ENCODE assay signal across 1 cellular context in the genomic region with DNA sequence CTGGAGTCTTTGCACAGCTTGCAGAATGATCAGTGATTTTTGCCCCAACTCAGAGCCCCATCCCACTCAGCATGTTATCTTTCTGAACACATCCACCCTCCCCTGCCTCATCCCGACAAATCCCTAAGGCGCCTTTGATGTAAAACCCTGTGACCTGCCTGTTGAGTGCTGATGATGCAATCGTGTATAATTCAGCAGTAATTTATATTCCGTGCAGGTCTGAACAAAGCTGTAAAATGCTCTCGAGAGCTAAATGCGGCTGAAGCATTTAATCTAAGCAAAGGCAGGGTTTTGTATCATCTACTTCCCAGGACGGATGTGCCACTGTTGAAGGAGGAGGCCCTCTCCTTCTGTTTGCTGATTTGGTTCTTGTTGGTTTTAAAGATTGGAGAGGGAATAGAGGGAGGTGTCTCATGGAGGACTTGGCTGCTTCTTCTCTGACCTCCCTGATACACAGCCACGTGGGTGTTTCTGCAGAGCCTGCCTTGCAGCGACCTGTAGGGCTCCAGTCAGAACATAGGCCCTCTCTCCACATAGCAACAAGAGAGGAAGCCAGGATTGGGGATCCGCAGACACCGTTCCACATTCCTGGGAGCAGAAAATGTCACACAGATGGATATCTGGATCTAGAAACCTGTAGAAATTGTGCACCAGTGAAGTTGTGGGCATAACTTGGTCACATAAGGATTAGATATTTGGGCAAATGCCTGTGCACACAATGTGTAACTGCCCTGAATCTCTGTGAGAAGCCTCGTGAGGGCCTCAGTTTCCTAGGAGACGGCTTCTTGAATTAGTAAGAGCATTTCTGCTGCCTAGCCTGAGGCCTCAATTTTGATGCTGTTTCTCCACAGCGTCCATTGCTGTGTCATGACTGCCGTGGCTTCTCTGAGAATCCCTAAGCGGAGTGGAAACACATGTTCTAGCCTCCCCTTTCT.
TF ChIP-seq lines count a peak whose summit lies in the region.

No MANE protein-coding gene starts in this region.

TF ChIP-seq in K562, 482 proteins besides CTCF, POLR2A, EP300 and RAD21 (continued from another document and continues in another):
- no peak for TF ChIP-seq FOXK2 (conservative IDR thresholded peaks at IDR 0.05 in 1 of 2, IDR thresholded peaks at IDR 0.05 in 1 of 2; ENCODE audit: low read depth in 2 of 2)
- TF ChIP-seq JUN (IDR thresholded peaks at IDR 0.05; ENCODE audit: borderline replicate concordance, low read depth, low read length), result no peak
- TF ChIP-seq JUN (CRISPR knock-in tag; IDR thresholded peaks at IDR 0.05; ENCODE audit: borderline replicate concordance), result no peak
- no peak for TF ChIP-seq ZNF217 (CRISPR knock-in tag; IDR thresholded peaks at IDR 0.05)
- TF ChIP-seq, protein P1, sequence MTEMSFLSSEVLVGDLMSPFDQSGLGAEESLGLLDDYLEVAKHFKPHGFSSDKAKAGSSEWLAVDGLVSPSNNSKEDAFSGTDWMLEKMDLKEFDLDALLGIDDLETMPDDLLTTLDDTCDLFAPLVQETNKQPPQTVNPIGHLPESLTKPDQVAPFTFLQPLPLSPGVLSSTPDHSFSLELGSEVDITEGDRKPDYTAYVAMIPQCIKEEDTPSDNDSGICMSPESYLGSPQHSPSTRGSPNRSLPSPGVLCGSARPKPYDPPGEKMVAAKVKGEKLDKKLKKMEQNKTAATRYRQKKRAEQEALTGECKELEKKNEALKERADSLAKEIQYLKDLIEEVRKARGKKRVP (CRISPR knock-in tag; IDR thresholded peaks at IDR 0.05), result peak; percentile 86
- TF ChIP-seq WHSC1 (IDR thresholded peaks at IDR 0.05; ENCODE audit: low read length), result no peak
- TF ChIP-seq TCF7L2 (IDR thresholded peaks at IDR 0.05; ENCODE audit: low read depth, low read length), result 0 out of 2 replicates have a peak, but pooled peaks have one; percentile 55
- TF ChIP-seq, protein P2, sequence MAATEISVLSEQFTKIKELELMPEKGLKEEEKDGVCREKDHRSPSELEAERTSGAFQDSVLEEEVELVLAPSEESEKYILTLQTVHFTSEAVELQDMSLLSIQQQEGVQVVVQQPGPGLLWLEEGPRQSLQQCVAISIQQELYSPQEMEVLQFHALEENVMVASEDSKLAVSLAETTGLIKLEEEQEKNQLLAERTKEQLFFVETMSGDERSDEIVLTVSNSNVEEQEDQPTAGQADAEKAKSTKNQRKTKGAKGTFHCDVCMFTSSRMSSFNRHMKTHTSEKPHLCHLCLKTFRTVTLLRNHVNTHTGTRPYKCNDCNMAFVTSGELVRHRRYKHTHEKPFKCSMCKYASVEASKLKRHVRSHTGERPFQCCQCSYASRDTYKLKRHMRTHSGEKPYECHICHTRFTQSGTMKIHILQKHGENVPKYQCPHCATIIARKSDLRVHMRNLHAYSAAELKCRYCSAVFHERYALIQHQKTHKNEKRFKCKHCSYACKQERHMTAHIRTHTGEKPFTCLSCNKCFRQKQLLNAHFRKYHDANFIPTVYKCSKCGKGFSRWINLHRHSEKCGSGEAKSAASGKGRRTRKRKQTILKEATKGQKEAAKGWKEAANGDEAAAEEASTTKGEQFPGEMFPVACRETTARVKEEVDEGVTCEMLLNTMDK (IDR thresholded peaks at IDR 0.05; ENCODE audit: borderline replicate concordance, insufficient read depth, low read depth, low read length, poor library complexity, severe bottlenecking), result no peak
- no peak for TF ChIP-seq ZNF316 (IDR thresholded peaks at IDR 0.05)
- TF ChIP-seq SP1 (CRISPR knock-in tag; IDR thresholded peaks at IDR 0.05), result no peak
- TF ChIP-seq, protein P3, sequence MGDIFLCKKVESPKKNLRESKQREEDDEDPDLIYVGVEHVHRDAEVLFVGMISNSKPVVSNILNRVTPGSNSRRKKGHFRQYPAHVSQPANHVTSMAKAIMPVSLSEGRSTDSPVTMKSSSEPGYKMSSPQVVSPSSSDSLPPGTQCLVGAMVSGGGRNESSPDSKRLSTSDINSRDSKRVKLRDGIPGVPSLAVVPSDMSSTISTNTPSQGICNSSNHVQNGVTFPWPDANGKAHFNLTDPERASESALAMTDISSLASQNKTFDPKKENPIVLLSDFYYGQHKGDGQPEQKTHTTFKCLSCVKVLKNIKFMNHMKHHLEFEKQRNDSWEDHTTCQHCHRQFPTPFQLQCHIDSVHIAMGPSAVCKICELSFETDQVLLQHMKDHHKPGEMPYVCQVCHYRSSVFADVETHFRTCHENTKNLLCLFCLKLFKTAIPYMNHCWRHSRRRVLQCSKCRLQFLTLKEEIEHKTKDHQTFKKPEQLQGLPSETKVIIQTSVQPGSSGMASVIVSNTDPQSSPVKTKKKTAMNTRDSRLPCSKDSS (IDR thresholded peaks at IDR 0.05; ENCODE audit: low read depth, partially characterized antibody), result no peak
- no peak for TF ChIP-seq RAD51 (IDR thresholded peaks at IDR 0.05; ENCODE audit: borderline replicate concordance, low read depth)
- TF ChIP-seq, protein P4, sequence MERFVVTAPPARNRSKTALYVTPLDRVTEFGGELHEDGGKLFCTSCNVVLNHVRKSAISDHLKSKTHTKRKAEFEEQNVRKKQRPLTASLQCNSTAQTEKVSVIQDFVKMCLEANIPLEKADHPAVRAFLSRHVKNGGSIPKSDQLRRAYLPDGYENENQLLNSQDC (CRISPR knock-in tag; IDR thresholded peaks at IDR 0.05), result no peak
- TF ChIP-seq ATF1 (CRISPR knock-in tag; IDR thresholded peaks at IDR 0.05), result no peak
- TF ChIP-seq ATF1 (tag; IDR thresholded peaks at IDR 0.05), result no peak
- TF ChIP-seq, protein P5, sequence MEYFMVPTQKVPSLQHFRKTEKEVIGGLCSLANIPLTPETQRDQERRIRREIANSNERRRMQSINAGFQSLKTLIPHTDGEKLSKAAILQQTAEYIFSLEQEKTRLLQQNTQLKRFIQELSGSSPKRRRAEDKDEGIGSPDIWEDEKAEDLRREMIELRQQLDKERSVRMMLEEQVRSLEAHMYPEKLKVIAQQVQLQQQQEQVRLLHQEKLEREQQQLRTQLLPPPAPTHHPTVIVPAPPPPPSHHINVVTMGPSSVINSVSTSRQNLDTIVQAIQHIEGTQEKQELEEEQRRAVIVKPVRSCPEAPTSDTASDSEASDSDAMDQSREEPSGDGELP (CRISPR knock-in tag; IDR thresholded peaks at IDR 0.05; ENCODE audit: borderline replicate concordance), result no peak
- no peak for TF ChIP-seq ZNF780A (CRISPR knock-in tag; IDR thresholded peaks at IDR 0.05)
- no peak for TF ChIP-seq HDAC3 (IDR thresholded peaks at IDR 0.05; ENCODE audit: borderline replicate concordance, partially characterized antibody)
- no peak for TF ChIP-seq KLF13 (tag; IDR thresholded peaks at IDR 0.05; ENCODE audit: borderline replicate concordance, low read depth)
- TF ChIP-seq SRSF3 (IDR thresholded peaks at IDR 0.05; ENCODE audit: insufficient read depth, low read length), result no peak
- TF ChIP-seq STAT5A (IDR thresholded peaks at IDR 0.05; ENCODE audit: borderline replicate concordance, low read length), result no peak
- no peak for TF ChIP-seq ZBTB1 (CRISPR knock-in tag; IDR thresholded peaks at IDR 0.05; ENCODE audit: borderline replicate concordance, low read depth)
- no peak for TF ChIP-seq MCM7 (IDR thresholded peaks at IDR 0.05)
- no peak for TF ChIP-seq ZNF3 (CRISPR knock-in tag; IDR thresholded peaks at IDR 0.05)
- TF ChIP-seq THRAP3 (IDR thresholded peaks at IDR 0.05; ENCODE audit: borderline replicate concordance), result no peak
- no peak for TF ChIP-seq SETDB1 (IDR thresholded peaks at IDR 0.05; ENCODE audit: low read length)
- TF ChIP-seq, protein P6, sequence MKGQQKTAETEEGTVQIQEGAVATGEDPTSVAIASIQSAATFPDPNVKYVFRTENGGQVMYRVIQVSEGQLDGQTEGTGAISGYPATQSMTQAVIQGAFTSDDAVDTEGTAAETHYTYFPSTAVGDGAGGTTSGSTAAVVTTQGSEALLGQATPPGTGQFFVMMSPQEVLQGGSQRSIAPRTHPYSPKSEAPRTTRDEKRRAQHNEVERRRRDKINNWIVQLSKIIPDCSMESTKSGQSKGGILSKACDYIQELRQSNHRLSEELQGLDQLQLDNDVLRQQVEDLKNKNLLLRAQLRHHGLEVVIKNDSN (CRISPR knock-in tag; IDR thresholded peaks at IDR 0.05), result peak; percentile 30; the same call in 1 of the 2 replicates
- no peak for TF ChIP-seq NR2C2 (CRISPR knock-in tag; IDR thresholded peaks at IDR 0.05)
- TF ChIP-seq NR2C2 (tag; IDR thresholded peaks at IDR 0.05), result no peak
- TF ChIP-seq CXXC5 (CRISPR knock-in tag; IDR thresholded peaks at IDR 0.05), result 0 out of 2 replicates have a peak, but pooled peaks have one; percentile 5
- 0 out of 2 replicates have a peak, but pooled peaks have one; percentile 27 for TF ChIP-seq CBFA2T3 (IDR thresholded peaks at IDR 0.05)
- TF ChIP-seq SMARCA5 (IDR thresholded peaks at IDR 0.05), result no peak
- TF ChIP-seq, protein P7, sequence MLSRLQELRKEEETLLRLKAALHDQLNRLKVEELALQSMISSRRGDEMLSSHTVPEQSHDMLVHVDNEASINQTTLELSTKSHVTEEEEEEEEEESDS (CRISPR knock-in tag; IDR thresholded peaks at IDR 0.05), result no peak
- TF ChIP-seq PHF8 (IDR thresholded peaks at IDR 0.05; ENCODE audit: borderline replicate concordance, low read length), result no peak
- no peak for TF ChIP-seq PHB2 (IDR thresholded peaks at IDR 0.05; ENCODE audit: low read depth)
- TF ChIP-seq ARID2 (IDR thresholded peaks at IDR 0.05), result no peak
- no peak for TF ChIP-seq MTA3 (IDR thresholded peaks at IDR 0.05; ENCODE audit: borderline replicate concordance)
- no peak for TF ChIP-seq SAFB (IDR thresholded peaks at IDR 0.05; ENCODE audit: borderline replicate concordance, low read depth, low read length)
- TF ChIP-seq, protein P8, sequence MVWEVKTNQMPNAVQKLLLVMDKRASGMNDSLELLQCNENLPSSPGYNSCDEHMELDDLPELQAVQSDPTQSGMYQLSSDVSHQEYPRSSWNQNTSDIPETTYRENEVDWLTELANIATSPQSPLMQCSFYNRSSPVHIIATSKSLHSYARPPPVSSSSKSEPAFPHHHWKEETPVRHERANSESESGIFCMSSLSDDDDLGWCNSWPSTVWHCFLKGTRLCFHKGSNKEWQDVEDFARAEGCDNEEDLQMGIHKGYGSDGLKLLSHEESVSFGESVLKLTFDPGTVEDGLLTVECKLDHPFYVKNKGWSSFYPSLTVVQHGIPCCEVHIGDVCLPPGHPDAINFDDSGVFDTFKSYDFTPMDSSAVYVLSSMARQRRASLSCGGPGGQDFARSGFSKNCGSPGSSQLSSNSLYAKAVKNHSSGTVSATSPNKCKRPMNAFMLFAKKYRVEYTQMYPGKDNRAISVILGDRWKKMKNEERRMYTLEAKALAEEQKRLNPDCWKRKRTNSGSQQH (CRISPR knock-in tag; IDR thresholded peaks at IDR 0.05), result no peak
- no peak for TF ChIP-seq ZNF644 (tag; IDR thresholded peaks at IDR 0.05; ENCODE audit: low read depth)
- TF ChIP-seq, protein P9, sequence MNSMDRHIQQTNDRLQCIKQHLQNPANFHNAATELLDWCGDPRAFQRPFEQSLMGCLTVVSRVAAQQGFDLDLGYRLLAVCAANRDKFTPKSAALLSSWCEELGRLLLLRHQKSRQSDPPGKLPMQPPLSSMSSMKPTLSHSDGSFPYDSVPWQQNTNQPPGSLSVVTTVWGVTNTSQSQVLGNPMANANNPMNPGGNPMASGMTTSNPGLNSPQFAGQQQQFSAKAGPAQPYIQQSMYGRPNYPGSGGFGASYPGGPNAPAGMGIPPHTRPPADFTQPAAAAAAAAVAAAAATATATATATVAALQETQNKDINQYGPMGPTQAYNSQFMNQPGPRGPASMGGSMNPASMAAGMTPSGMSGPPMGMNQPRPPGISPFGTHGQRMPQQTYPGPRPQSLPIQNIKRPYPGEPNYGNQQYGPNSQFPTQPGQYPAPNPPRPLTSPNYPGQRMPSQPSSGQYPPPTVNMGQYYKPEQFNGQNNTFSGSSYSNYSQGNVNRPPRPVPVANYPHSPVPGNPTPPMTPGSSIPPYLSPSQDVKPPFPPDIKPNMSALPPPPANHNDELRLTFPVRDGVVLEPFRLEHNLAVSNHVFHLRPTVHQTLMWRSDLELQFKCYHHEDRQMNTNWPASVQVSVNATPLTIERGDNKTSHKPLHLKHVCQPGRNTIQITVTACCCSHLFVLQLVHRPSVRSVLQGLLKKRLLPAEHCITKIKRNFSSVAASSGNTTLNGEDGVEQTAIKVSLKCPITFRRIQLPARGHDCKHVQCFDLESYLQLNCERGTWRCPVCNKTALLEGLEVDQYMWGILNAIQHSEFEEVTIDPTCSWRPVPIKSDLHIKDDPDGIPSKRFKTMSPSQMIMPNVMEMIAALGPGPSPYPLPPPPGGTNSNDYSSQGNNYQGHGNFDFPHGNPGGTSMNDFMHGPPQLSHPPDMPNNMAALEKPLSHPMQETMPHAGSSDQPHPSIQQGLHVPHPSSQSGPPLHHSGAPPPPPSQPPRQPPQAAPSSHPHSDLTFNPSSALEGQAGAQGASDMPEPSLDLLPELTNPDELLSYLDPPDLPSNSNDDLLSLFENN (IDR thresholded peaks at IDR 0.05; ENCODE audit: low read depth in 2 of 2, low read length in 2 of 2), result no peak
- TF ChIP-seq BCOR (IDR thresholded peaks at IDR 0.05), result no peak
- TF ChIP-seq SIN3A (IDR thresholded peaks at IDR 0.05; ENCODE audit: borderline replicate concordance in 2 of 2, control insufficient read depth in 1 of 2, low read depth in 2 of 2, low read length in 2 of 2), result no peak
- TF ChIP-seq, protein P10, sequence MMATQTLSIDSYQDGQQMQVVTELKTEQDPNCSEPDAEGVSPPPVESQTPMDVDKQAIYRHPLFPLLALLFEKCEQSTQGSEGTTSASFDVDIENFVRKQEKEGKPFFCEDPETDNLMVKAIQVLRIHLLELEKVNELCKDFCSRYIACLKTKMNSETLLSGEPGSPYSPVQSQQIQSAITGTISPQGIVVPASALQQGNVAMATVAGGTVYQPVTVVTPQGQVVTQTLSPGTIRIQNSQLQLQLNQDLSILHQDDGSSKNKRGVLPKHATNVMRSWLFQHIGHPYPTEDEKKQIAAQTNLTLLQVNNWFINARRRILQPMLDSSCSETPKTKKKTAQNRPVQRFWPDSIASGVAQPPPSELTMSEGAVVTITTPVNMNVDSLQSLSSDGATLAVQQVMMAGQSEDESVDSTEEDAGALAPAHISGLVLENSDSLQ (IDR thresholded peaks at IDR 0.05), result no peak
- TF ChIP-seq, protein P11, sequence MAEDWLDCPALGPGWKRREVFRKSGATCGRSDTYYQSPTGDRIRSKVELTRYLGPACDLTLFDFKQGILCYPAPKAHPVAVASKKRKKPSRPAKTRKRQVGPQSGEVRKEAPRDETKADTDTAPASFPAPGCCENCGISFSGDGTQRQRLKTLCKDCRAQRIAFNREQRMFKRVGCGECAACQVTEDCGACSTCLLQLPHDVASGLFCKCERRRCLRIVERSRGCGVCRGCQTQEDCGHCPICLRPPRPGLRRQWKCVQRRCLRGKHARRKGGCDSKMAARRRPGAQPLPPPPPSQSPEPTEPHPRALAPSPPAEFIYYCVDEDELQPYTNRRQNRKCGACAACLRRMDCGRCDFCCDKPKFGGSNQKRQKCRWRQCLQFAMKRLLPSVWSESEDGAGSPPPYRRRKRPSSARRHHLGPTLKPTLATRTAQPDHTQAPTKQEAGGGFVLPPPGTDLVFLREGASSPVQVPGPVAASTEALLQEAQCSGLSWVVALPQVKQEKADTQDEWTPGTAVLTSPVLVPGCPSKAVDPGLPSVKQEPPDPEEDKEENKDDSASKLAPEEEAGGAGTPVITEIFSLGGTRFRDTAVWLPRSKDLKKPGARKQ (CRISPR knock-in tag; IDR thresholded peaks at IDR 0.05), result no peak
- no peak for TF ChIP-seq SNIP1 (IDR thresholded peaks at IDR 0.05; ENCODE audit: low read depth)
- TF ChIP-seq ZSCAN32 (CRISPR knock-in tag; IDR thresholded peaks at IDR 0.05), result peak; percentile 67; the same call in 1 of the 2 replicates
- TF ChIP-seq BDP1 (IDR thresholded peaks at IDR 0.05; ENCODE audit: insufficient read depth, insufficient read length), result no peak
- no peak for TF ChIP-seq RBM17 (IDR thresholded peaks at IDR 0.05; ENCODE audit: borderline replicate concordance, low read depth, low read length)
- TF ChIP-seq GABPB1 (CRISPR knock-in tag; IDR thresholded peaks at IDR 0.05), result no peak
- no peak for TF ChIP-seq SP2 (IDR thresholded peaks at IDR 0.05; ENCODE audit: extremely low read depth, low read depth, low read length, poor library complexity, severe bottlenecking)
- TF ChIP-seq TRIM24 (IDR thresholded peaks at IDR 0.05), result peak; percentile 59 to 65; a peak in 2 of 4 replicates
